In the genomic region with DNA sequence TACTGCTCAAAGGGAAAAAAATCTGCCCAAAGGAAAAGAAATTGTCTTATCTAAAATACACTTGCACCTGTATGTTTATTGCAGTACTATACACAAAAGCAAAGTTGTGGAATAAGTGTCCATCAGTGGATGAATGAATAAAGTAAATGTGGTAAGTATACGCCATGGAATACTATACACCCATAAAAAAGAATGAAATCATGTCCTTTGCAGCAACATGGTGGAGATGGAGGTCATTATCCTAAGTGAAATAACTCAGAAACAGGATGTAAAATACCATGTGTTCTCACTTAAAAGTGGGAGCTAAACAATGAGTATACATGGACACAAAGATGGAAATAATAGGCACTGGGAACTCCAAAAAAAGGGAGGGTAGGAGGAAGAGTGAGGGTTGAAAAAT, we compare ENCODE assay signal across 11 cellular contexts. TPM values are rescaled to one million over a fixed set of nuclear protein-coding genes. Genes with fewer than 3 reads are reported as not detected.
"Had no signal": no experiment of that assay in that cellular context is flagged by ENCODE, and none has a peak within 500 bp of the region (broad histone marks: within the 10 kb centered on the region; RNA-seq: fewer than 3 reads in every experiment).

No MANE protein-coding gene starts in this region.

- DNase-seq: GM23248, GOT3, H7, H9, HCEC 1CT, HFFc6 had no signal

- H3K4me3 ChIP-seq: GM23248, GM23338, HAP-1 had no signal

- H2AFZ ChIP-seq: GM23248, GM23338 had no signal

- H3K9ac ChIP-seq: GM23248 had no signal

- ATAC-seq: GM23338, HCT116 had no signal

- H3K36me3 ChIP-seq: HAP-1 had no signal

- H3K27ac Mint-ChIP-seq: GM23338, H9, HFFc6 had no signal

- H3K4me3 Mint-ChIP-seq: GM23338, H9, HFFc6 had no signal

- H3K9me3 ChIP-seq: HAP-1 had no signal

- FAIRE-seq: H54 had no signal

- H3K4me1 Mint-ChIP-seq: GM23338 had no signal

- H3K4me1 ChIP-seq: HAP-1 had no signal

- H3K27ac ChIP-seq: GM23248 had no signal

- H3K4me2 ChIP-seq: GM23338 had no signal

RNA-seq across cellular contexts. Expression of a gene that starts 3.8 kb away (rescaled TPM):
- total RNA-seq: GM23248, H4, H7, HFFc6 had no signal
- polyA plus RNA-seq: GM23248 had no signal
